23 cellular contexts compared by ENCODE assay signal in the genomic region with DNA sequence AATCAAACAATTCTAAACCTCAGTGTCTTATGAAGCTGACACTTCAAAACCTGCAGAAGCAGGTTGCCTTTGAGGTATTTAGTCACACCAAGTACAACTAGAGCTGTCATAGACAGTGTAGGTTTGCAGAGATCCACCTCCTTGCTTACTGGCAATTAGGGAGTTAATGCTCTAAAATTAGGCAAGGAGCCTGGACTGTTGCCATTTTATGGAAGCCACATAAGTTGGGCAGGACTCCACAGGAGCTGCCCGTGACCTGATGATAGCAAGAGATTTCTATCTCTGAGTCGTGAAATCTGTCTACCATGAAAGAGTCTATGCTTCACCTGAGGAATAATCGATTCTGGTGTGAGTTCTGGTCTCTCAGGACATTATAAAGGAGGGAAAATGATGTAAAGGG.
"Had no signal": no experiment of that assay in that cellular context is flagged by ENCODE, and none has a peak within 500 bp of the region (broad histone marks: within the 10 kb centered on the region; RNA-seq: fewer than 3 reads in every experiment).

No MANE protein-coding gene starts in this region.

- H3K4me1 ChIP-seq: transverse colon, uterus had no signal

- ATAC-seq: activated CD4-positive, CD25-positive, alpha-beta regulatory T cell treated with anti-CD3 and anti-CD28 coated beads, Interleukin-2, amount 50 U/mL, for 24 hours; activated naive CD8-positive, alpha-beta T cell treated with anti-CD3 and anti-CD28 coated beads, Interleukin-2, amount 50 U/mL, for 24 hours; activated T-helper 17 cell treated with anti-CD3 and anti-CD28 coated beads, Interleukin-2, amount 50 U/mL, for 72 hours; esophagus mucosa; left lobe of liver; stimulated activated naive CD8-positive, alpha-beta T cell treated with anti-CD3 and anti-CD28 coated beads, Interleukin-15, amount 100 ng/mL, for 72 hours had no signal

- H3K27ac Mint-ChIP-seq: activated T-helper 17 cell treated with anti-CD3 and anti-CD28 coated beads, Interleukin-2, amount 50 U/mL, for 72 hours; mesothelial cell of epicardium; nephron progenitor cell; T-helper 1 cell treated with Interleukin-12 subunit alpha and Interleukin-12 subunit beta and Interleukin-4 antibody, amounts not matched to agents 30 μg/mL and 1 μg/mL, for 36 hours had no signal

- H3K36me3 ChIP-seq: uterus had no signal

- H3K27me3 Mint-ChIP-seq: activated naive CD8-positive, alpha-beta T cell treated with anti-CD3 and anti-CD28 coated beads, Interleukin-2, amount 50 U/mL, for 24 hours; activated T-helper 17 cell treated with anti-CD3 and anti-CD28 coated beads, Interleukin-2, amount 50 U/mL, for 72 hours; stimulated activated naive CD8-positive, alpha-beta T cell treated with anti-CD3 and anti-CD28 coated beads, Interleukin-15, amount 100 ng/mL, for 72 hours had no signal

- FAIRE-seq: islet of Langerhans had no signal

- H3K9me3 Mint-ChIP-seq: activated naive CD8-positive, alpha-beta T cell treated with anti-CD3 and anti-CD28 coated beads, Interleukin-2, amount 50 U/mL, for 24 hours; activated T-helper 17 cell treated with anti-CD3 and anti-CD28 coated beads, Interleukin-2, amount 50 U/mL, for 72 hours; mesothelial cell of epicardium; nephron progenitor cell; stimulated activated naive CD8-positive, alpha-beta T cell treated with anti-CD3 and anti-CD28 coated beads, Interleukin-15, amount 100 ng/mL, for 72 hours; T-helper 1 cell treated with Interleukin-12 subunit alpha and Interleukin-12 subunit beta and Interleukin-4 antibody, amounts not matched to agents 30 μg/mL and 1 μg/mL, for 36 hours had no signal

- H3K27ac ChIP-seq: hepatocyte, suprapubic skin, transverse colon, uterus had no signal

- H3K4me2 ChIP-seq: hepatocyte had no signal

- DNase-seq: activated CD8-positive, alpha-beta memory T cell treated with anti-CD3 and anti-CD28 coated beads for 24 hours; activated naive CD4-positive, alpha-beta T cell treated with Interleukin-2 at 50 U/mL for 16 hours; activated naive CD8-positive, alpha-beta T cell treated with anti-CD3 and anti-CD28 coated beads, Interleukin-2, amount 50 U/mL, for 24 hours; aorta; effector CD4-positive, alpha-beta T cell; nephron progenitor cell; nucleus accumbens; posterior cingulate gyrus; retina; stimulated activated CD4-positive, alpha-beta T cell treated with anti-CD3 and anti-CD28 coated beads, Interleukin-2, amount 100 ng/mL, for 24 hours; stimulated activated naive CD8-positive, alpha-beta T cell treated with anti-CD3 and anti-CD28 coated beads, Interleukin-15, amount 100 ng/mL, for 72 hours; transverse colon; uterus had no signal

- H3K27me3 ChIP-seq: hepatocyte, suprapubic skin, transverse colon, uterus had no signal

- H3K9me3 ChIP-seq: suprapubic skin, transverse colon, uterus had no signal

- H3K4me1 Mint-ChIP-seq: activated naive CD8-positive, alpha-beta T cell treated with anti-CD3 and anti-CD28 coated beads, Interleukin-2, amount 50 U/mL, for 24 hours; activated T-helper 17 cell treated with anti-CD3 and anti-CD28 coated beads, Interleukin-2, amount 50 U/mL, for 72 hours; mesothelial cell of epicardium; nephron progenitor cell; stimulated activated naive CD8-positive, alpha-beta T cell treated with anti-CD3 and anti-CD28 coated beads, Interleukin-15, amount 100 ng/mL, for 72 hours had no signal

- H3K79me2 ChIP-seq: hepatocyte had no signal

- H3K4me3 Mint-ChIP-seq: activated naive CD8-positive, alpha-beta T cell treated with anti-CD3 and anti-CD28 coated beads, Interleukin-2, amount 50 U/mL, for 24 hours; activated T-helper 17 cell treated with anti-CD3 and anti-CD28 coated beads, Interleukin-2, amount 50 U/mL, for 72 hours; mesothelial cell of epicardium; nephron progenitor cell; stimulated activated naive CD8-positive, alpha-beta T cell treated with anti-CD3 and anti-CD28 coated beads, Interleukin-15, amount 100 ng/mL, for 72 hours; T-helper 1 cell treated with Interleukin-12 subunit alpha and Interleukin-12 subunit beta and Interleukin-4 antibody, amounts not matched to agents 30 μg/mL and 1 μg/mL, for 36 hours had no signal

- H3K4me3 ChIP-seq: hepatocyte, lung, suprapubic skin, transverse colon, uterus had no signal

- H2AFZ ChIP-seq: hepatocyte had no signal
